ENCODE assay signal across 11 cellular contexts in the genomic region with DNA sequence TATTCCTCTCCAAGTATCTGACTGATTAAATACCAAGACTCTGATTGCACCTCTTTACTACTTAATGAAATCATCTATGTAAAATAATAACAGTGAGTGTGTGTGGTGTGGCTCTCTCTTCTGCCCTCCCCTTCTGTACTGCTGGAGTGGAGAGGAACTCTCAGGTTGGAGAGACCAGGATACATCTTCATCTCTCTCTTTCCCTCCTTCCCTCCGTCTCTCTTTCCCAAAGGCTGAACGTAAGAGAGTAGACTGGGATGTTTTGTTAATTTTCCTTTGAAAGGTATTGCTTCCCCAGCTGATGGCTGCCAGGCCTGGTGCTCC. TPM values are rescaled to one million over a fixed set of nuclear protein-coding genes. Genes with fewer than 3 reads are reported as not detected.
DNase-seq lines count a peak whose midpoint lies in the region; ATAC-seq and TF ChIP-seq lines count a peak whose summit lies in the region.
"Had no signal": no experiment of that assay in that cellular context is flagged by ENCODE, and none has a peak within 500 bp of the region (broad histone marks: within the 10 kb centered on the region; RNA-seq: fewer than 3 reads in every experiment).

No MANE protein-coding gene starts in this region.

- intact Hi-C loops in heart right ventricle (cut with DNase I) = loop anchor here in 4 of 10 donors (5.0 to 10.0 kb wide), 4 partner anchors 45 to 125 kb away; a partner anchor contains a TSS

- peak overlapping the region; percentile 77 for H3K4me3 Mint-ChIP-seq in activated naive CD8-positive, alpha-beta T cell

- ATAC-seq in heart right ventricle (peak in 1 of 8 donors; percentile 40), omental fat pad (ENCODE audit: low FRiP score) (no peak), HG03108 (IDR thresholded peaks at IDR 0.05; ENCODE audit: unreplicated experiment) (no peak), left lobe of liver (no peak), HG03442 (IDR thresholded peaks at IDR 0.05; ENCODE audit: unreplicated experiment) (no peak)

- H3K36me3 ChIP-seq in heart right ventricle (no peaks in the 10 kb centered on the region), right atrium auricular region (no peaks in the 10 kb centered on the region), iPS-20b (ENCODE audit: insufficient read depth, low read depth, low read length) (no peaks in the 10 kb centered on the region)
- H3K36me3 ChIP-seq: sigmoid colon had no signal

- H3K9ac ChIP-seq in iPS-20b (ENCODE audit: low read depth, low read length) = peak overlapping the region; percentile 49; the same call in 1 of the 2 replicates

- DNase-seq in heart right ventricle (no peak), right atrium auricular region (ENCODE audit: low spot score) (no peak), omental fat pad (ENCODE audit: low spot score) (no peak), left lobe of liver (ENCODE audit: low spot score) (no peak)
- DNase-seq: activated CD4-positive, alpha-beta T cell treated with anti-CD3 and anti-CD28 coated beads for 1 hour; immature natural killer cell had no signal

- H3K4me3 ChIP-seq in heart right ventricle (peak overlapping the region in 6 of 10 donors; percentile 40 to 50 (median 44)), right atrium auricular region (peak overlapping the region in 1 of 2 donors; percentile 41), iPS-20b (ENCODE audit: low read length) (peak overlapping the region; percentile 66)

- peaks cover 0 to 18% (median 0%) of the 10 kb centered on the region in 7 donors for H3K27me3 ChIP-seq in heart right ventricle
- H3K27me3 ChIP-seq in right atrium auricular region = no peaks in the 10 kb centered on the region
- peaks cover 32% of the 10 kb centered on the region for H3K27me3 ChIP-seq in iPS-20b (ENCODE audit: insufficient read depth, low read length)
- H3K27me3 ChIP-seq: sigmoid colon had no signal

- H3K9me3 Mint-ChIP-seq in activated naive CD8-positive, alpha-beta T cell (ENCODE audit: low read depth) = no peaks in the 10 kb centered on the region

- H3K4me1 Mint-ChIP-seq in activated naive CD8-positive, alpha-beta T cell (ENCODE audit: low read depth) = peaks cover 34% of the 10 kb centered on the region

- peak overlapping the region; percentile 46 for H3K27ac Mint-ChIP-seq in activated naive CD8-positive, alpha-beta T cell
- H3K27ac Mint-ChIP-seq: immature natural killer cell had no signal

- TF ChIP-seq CTCF in heart right ventricle (IDR thresholded peaks at IDR 0.05) (peak in 2 of 9 donors; percentile 1 to 25), right atrium auricular region (IDR thresholded peaks at IDR 0.05) (no peak), omental fat pad (IDR thresholded peaks at IDR 0.05) (no peak)

- peaks cover 8% of the 10 kb centered on the region for H3K27me3 Mint-ChIP-seq in activated naive CD8-positive, alpha-beta T cell

- H3K9me3 ChIP-seq in heart right ventricle = no peaks in the 10 kb centered on the region
- H3K9me3 ChIP-seq in right atrium auricular region = no peaks in the 10 kb centered on the region
- no peaks in the 10 kb centered on the region for H3K9me3 ChIP-seq in iPS-20b (ENCODE audit: insufficient read depth, low read depth, low read length)
- H3K9me3 ChIP-seq: sigmoid colon had no signal

- H3K4me1 ChIP-seq in heart right ventricle (peaks cover 4 to 21% (median 11%) of the 10 kb centered on the region in 9 donors), right atrium auricular region (peaks cover 0 to 13% of the 10 kb centered on the region in 2 donors), iPS-20b (ENCODE audit: insufficient read depth, low read length) (peaks cover 3% of the 10 kb centered on the region; the same call in 1 of the 2 replicates)

- no peaks in the 10 kb centered on the region for H3K36me3 Mint-ChIP-seq in activated naive CD8-positive, alpha-beta T cell

- H3K27ac ChIP-seq in heart right ventricle (peak overlapping the region in 8 of 10 donors; percentile 14 to 79 (median 70)), right atrium auricular region (peak overlapping the region in 1 of 2 donors; percentile 47), iPS-20b (ENCODE audit: low read length) (peak overlapping the region; percentile 19)

- WGBS in heart right ventricle, 2 donors = 28 to 29% methylated on average over 2 of the region's 2 CpGs

RNA-seq across cellular contexts. Expression of a gene that starts 0.3 kb away (rescaled TPM):
- total RNA-seq in heart right ventricle (under 1 TPM in 1 of 10 donors, not detected in 9; 0.44 TPM), right atrium auricular region (not detected), omental fat pad (under 1 TPM in 2 of 4 donors, not detected in 2; 0.63 to 0.74 TPM), left lobe of liver (0.86 TPM)
- polyA plus RNA-seq in heart right ventricle = under 1 TPM in 1 of 2 donors, not detected in 1; 0.29 TPM
- polyA plus RNA-seq: immature natural killer cell had no signal

RNA-seq across cellular contexts. Expression of a gene that starts 10.4 kb away (rescaled TPM):
- total RNA-seq in heart right ventricle (1 to 10 TPM; 5.0 to 9.6 (median 6.6) TPM), right atrium auricular region (10 to 100 TPM in 1 of 2 donors, 1 to 10 TPM in 1; 8.8 to 13.3 TPM), omental fat pad (10 to 100 TPM; 28.8 to 45.2 (median 35.1) TPM), left lobe of liver (13.7 TPM)
- 1 to 10 TPM; 6.8 to 8.6 TPM for polyA plus RNA-seq in heart right ventricle

RNA-seq across cellular contexts. Expression of a gene that starts 46.1 kb away (rescaled TPM):
- total RNA-seq in heart right ventricle (100 to 1,000 TPM in 4 of 10 donors, 10 to 100 TPM in 6; 37.8 to 335 (median 74.4) TPM), right atrium auricular region (10 to 100 TPM; 11.3 to 46.5 TPM), omental fat pad (100 to 1,000 TPM in 1 of 4 donors, 10 to 100 TPM in 3; 70.9 to 155 (median 92.1) TPM), left lobe of liver (2,337 TPM)
- polyA plus RNA-seq in heart right ventricle = 100 to 1,000 TPM; 148 to 183 TPM
- polyA plus RNA-seq: immature natural killer cell had no signal

RNA-seq across cellular contexts. Expression of a gene that starts 52.9 kb away (rescaled TPM):
- not detected for total RNA-seq in heart right ventricle
- not detected for polyA plus RNA-seq in heart right ventricle
- total RNA-seq in right atrium auricular region = under 1 TPM in 1 of 2 donors, not detected in 1; 0.43 TPM
- 1 to 10 TPM in 1 of 4 donors, under 1 TPM in 1, not detected in 2; 0.72 to 1.2 TPM for total RNA-seq in omental fat pad
- not detected for total RNA-seq in left lobe of liver
- total RNA-seq: sigmoid colon had no signal
- polyA plus RNA-seq: immature natural killer cell had no signal
